Comparison of ENCODE assay signal across 8 cellular contexts in the genomic region with DNA sequence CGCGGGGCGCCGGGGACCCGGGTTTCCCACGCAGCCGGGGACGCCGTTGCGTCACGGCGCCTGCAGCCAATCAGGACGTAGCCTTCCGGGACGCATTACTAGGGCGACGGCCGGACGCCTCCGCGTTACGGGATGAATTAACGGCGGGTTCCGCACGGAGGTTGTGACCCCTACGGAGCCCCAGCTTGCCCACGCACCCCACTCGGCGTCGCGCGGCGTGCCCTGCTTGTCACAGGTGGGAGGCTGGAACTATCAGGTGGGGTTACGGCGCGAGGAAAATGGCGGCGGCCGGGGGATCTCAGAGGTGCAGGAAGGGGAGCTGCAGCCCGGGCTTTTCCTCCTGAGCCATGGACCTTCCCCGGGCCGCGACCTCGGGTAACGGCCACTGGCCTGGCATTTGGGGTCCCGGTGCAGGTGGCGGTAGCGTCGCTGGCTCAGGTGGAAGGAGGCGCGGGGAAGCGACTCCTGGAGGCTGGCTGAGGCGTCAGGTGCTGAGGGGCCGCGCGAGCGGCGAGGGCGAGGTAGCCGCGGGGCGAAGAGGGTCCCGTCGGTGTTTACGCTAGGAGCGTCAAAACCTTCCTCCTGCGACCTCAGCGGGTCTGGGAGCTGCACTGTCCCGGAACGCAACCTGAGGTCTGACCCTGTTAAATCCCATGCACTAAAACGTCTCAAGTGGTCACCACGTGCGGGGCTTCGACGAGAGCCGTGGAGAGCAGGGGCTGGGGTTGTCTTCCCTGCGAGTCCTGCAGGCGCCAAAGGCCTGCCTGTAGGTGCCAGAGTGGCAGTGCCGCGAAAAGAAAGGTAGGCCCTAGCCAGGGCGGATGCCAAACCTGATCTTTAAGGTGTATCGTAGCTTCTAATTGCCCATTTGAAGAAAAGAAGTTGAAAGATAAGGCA. TPM values are rescaled to one million over a fixed set of nuclear protein-coding genes. Genes with fewer than 3 reads are reported as not detected.
A peak's percentile ranks its signal among the peaks of the same experiment; 100 is the strongest.
DNase-seq lines count a peak whose midpoint lies in the region; ATAC-seq and TF ChIP-seq lines count a peak whose summit lies in the region.

A gene (plus strand): TSS at position 98 of the 897 bp plus-strand sequence. CDS start 78,345 bp downstream, outside the sequence.

- no peaks in the 10 kb centered on the region for H3K36me3 ChIP-seq in BE2C

- ATAC-seq in HG03159 (IDR thresholded peaks at IDR 0.05; ENCODE audit: unreplicated experiment), result peak; percentile 97

- in situ Hi-C loops in GM18951 (cut with MboI; ENCODE audit: low sequenced_read_pairs, unreplicated experiment), result no loop called here

- no peaks in the 10 kb centered on the region for H3K9me3 ChIP-seq in BE2C

- no peak for TF ChIP-seq CTCF in BE2C (IDR thresholded peaks at IDR 0.05; ENCODE audit: low read depth, low read length)

- H3K4me3 ChIP-seq in BE2C (ENCODE audit: low read depth, low read length), result peak within 1 kb of the TSS; percentile 85

- DNase-seq in BE2C (peak; percentile 84), NCI-H526 (lab: John Stamatoyannopoulos, UW) (peak; percentile 38 to 86), ecto neural progenitor cell (ENCODE audit: low spot score) (peak; percentile 90), lung microvascular endothelial cell (ENCODE audit: low read depth in 2 of 2) (peak; percentile 82 to 88)
- peak; percentile 86 to 88 for DNase-seq in activated CD4-positive, alpha-beta T cell treated with anti-CD3 and anti-CD28 coated beads, Interleukin-2, amount 50 U/mL, for 48 hours
- DNase-seq in stimulated activated CD4-positive, alpha-beta T cell treated with anti-CD3 and anti-CD28 coated beads, TNF-alpha, amount 100 ng/mL, for 4 hours (ENCODE audit: low read depth in 3 of 3), result peak; percentile 70 to 86 (median 82)

- H3K4me1 ChIP-seq in BE2C, result no peaks in the 10 kb centered on the region; the same call in none of the 2 replicates

- H3K27me3 ChIP-seq in BE2C, result no peaks in the 10 kb centered on the region

- peak; percentile 62 for TF ChIP-seq POLR2A in GM18951 (IDR thresholded peaks at IDR 0.05; ENCODE audit: extremely low read depth, insufficient read depth, insufficient read length)

RNA-seq across cellular contexts. Expression of the gene that starts here (rescaled TPM):
- polyA plus RNA-seq in BE2C (2012; ENCODE audit: insufficient read depth, insufficient read length, low read depth), result 22.7 TPM
- total RNA-seq in lung microvascular endothelial cell, result 7.1 and 8.3 TPM in 2 replicates

Comparison
In these comparisons a context has a peak if more than half of its experiments do, and no peak if none do; other contexts are left out.
1. Peak in every context shown above with its lines: DNase-seq, ATAC-seq and H3K4me3 ChIP-seq.